Comparison of ENCODE assay signal across 2 cellular contexts in the genomic region with DNA sequence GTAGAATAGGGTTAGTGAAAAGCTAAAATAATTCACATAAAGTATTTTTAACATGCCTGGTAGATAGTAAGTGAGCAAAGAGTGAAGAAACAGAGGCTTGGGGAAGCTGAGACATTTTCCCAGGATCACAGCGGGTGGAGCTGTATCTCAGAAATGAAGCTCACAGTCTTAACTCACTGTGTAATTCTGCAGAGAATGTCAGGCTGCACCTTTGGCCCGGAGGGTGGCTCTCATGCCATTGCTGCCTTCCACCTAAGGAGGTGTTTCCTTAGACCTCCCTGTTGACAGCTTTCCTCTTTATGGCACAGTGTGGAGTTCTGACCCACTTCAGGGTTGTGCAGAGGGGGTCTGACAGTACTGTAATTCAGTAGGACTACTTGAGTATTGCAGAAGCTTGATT.
TF ChIP-seq lines count a peak whose summit lies in the region.

No MANE protein-coding gene starts in this region.

TF ChIP-seq in IMR-90, 13 proteins besides CTCF, POLR2A, EP300 and RAD21:
- TF ChIP-seq, protein P1, sequence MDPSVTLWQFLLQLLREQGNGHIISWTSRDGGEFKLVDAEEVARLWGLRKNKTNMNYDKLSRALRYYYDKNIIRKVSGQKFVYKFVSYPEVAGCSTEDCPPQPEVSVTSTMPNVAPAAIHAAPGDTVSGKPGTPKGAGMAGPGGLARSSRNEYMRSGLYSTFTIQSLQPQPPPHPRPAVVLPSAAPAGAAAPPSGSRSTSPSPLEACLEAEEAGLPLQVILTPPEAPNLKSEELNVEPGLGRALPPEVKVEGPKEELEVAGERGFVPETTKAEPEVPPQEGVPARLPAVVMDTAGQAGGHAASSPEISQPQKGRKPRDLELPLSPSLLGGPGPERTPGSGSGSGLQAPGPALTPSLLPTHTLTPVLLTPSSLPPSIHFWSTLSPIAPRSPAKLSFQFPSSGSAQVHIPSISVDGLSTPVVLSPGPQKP (IDR thresholded peaks at IDR 0.05; ENCODE audit: borderline replicate concordance, low read depth, low read length) = no peak
- no peak for TF ChIP-seq BHLHE40 (IDR thresholded peaks at IDR 0.05; ENCODE audit: low read depth, low read length)
TF ChIP-seq in IMR-90: peak in this region for 0.

TF ChIP-seq in GM23338, 12 proteins besides CTCF, POLR2A, EP300 and RAD21:
- TF ChIP-seq ZNF114 (CRISPR knock-in tag; IDR thresholded peaks at IDR 0.05) = no peak
- TF ChIP-seq EZH2phosphoT487 (IDR thresholded peaks at IDR 0.05; ENCODE audit: unreplicated experiment) = no peak
- TF ChIP-seq, protein P2, sequence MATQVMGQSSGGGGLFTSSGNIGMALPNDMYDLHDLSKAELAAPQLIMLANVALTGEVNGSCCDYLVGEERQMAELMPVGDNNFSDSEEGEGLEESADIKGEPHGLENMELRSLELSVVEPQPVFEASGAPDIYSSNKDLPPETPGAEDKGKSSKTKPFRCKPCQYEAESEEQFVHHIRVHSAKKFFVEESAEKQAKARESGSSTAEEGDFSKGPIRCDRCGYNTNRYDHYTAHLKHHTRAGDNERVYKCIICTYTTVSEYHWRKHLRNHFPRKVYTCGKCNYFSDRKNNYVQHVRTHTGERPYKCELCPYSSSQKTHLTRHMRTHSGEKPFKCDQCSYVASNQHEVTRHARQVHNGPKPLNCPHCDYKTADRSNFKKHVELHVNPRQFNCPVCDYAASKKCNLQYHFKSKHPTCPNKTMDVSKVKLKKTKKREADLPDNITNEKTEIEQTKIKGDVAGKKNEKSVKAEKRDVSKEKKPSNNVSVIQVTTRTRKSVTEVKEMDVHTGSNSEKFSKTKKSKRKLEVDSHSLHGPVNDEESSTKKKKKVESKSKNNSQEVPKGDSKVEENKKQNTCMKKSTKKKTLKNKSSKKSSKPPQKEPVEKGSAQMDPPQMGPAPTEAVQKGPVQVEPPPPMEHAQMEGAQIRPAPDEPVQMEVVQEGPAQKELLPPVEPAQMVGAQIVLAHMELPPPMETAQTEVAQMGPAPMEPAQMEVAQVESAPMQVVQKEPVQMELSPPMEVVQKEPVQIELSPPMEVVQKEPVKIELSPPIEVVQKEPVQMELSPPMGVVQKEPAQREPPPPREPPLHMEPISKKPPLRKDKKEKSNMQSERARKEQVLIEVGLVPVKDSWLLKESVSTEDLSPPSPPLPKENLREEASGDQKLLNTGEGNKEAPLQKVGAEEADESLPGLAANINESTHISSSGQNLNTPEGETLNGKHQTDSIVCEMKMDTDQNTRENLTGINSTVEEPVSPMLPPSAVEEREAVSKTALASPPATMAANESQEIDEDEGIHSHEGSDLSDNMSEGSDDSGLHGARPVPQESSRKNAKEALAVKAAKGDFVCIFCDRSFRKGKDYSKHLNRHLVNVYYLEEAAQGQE (IDR thresholded peaks at IDR 0.05; ENCODE audit: unreplicated experiment) = no peak
- no peak for TF ChIP-seq STAT1 (IDR thresholded peaks at IDR 0.05; ENCODE audit: unreplicated experiment)
- no peak for TF ChIP-seq EZH2 (IDR thresholded peaks at IDR 0.05; ENCODE audit: low read depth, unreplicated experiment)
- no peak for TF ChIP-seq CREB1 (CRISPR knock-in tag; IDR thresholded peaks at IDR 0.05; ENCODE audit: low read depth)
- TF ChIP-seq, protein P3, sequence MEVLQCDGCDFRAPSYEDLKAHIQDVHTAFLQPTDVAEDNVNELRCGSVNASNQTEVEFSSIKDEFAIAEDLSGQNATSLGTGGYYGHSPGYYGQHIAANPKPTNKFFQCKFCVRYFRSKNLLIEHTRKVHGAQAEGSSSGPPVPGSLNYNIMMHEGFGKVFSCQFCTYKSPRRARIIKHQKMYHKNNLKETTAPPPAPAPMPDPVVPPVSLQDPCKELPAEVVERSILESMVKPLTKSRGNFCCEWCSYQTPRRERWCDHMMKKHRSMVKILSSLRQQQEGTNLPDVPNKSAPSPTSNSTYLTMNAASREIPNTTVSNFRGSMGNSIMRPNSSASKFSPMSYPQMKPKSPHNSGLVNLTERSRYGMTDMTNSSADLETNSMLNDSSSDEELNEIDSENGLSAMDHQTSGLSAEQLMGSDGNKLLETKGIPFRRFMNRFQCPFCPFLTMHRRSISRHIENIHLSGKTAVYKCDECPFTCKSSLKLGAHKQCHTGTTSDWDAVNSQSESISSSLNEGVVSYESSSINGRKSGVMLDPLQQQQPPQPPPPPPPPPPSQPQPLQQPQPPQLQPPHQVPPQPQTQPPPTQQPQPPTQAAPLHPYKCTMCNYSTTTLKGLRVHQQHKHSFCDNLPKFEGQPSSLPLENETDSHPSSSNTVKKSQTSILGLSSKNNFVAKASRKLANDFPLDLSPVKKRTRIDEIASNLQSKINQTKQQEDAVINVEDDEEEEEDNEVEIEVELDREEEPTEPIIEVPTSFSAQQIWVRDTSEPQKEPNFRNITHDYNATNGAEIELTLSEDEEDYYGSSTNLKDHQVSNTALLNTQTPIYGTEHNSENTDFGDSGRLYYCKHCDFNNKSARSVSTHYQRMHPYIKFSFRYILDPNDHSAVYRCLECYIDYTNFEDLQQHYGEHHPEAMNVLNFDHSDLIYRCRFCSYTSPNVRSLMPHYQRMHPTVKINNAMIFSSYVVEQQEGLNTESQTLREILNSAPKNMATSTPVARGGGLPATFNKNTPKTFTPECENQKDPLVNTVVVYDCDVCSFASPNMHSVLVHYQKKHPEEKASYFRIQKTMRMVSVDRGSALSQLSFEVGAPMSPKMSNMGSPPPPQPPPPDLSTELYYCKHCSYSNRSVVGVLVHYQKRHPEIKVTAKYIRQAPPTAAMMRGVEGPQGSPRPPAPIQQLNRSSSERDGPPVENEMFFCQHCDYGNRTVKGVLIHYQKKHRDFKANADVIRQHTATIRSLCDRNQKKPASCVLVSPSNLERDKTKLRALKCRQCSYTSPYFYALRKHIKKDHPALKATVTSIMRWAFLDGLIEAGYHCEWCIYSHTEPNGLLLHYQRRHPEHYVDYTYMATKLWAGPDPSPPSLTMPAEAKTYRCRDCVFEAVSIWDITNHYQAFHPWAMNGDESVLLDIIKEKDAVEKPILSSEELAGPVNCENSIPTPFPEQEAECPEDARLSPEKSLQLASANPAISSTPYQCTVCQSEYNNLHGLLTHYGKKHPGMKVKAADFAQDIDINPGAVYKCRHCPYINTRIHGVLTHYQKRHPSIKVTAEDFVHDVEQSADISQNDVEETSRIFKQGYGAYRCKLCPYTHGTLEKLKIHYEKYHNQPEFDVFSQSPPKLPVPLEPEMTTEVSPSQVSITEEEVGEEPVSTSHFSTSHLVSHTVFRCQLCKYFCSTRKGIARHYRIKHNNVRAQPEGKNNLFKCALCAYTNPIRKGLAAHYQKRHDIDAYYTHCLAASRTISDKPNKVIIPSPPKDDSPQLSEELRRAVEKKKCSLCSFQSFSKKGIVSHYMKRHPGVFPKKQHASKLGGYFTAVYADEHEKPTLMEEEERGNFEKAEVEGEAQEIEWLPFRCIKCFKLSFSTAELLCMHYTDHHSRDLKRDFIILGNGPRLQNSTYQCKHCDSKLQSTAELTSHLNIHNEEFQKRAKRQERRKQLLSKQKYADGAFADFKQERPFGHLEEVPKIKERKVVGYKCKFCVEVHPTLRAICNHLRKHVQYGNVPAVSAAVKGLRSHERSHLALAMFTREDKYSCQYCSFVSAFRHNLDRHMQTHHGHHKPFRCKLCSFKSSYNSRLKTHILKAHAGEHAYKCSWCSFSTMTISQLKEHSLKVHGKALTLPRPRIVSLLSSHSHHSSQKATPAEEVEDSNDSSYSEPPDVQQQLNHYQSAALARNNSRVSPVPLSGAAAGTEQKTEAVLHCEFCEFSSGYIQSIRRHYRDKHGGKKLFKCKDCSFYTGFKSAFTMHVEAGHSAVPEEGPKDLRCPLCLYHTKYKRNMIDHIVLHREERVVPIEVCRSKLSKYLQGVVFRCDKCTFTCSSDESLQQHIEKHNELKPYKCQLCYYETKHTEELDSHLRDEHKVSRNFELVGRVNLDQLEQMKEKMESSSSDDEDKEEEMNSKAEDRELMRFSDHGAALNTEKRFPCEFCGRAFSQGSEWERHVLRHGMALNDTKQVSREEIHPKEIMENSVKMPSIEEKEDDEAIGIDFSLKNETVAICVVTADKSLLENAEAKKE (CRISPR knock-in tag; IDR thresholded peaks at IDR 0.05) = no peak
